Comparison of ENCODE assay signal across 21 cellular contexts in the genomic region with DNA sequence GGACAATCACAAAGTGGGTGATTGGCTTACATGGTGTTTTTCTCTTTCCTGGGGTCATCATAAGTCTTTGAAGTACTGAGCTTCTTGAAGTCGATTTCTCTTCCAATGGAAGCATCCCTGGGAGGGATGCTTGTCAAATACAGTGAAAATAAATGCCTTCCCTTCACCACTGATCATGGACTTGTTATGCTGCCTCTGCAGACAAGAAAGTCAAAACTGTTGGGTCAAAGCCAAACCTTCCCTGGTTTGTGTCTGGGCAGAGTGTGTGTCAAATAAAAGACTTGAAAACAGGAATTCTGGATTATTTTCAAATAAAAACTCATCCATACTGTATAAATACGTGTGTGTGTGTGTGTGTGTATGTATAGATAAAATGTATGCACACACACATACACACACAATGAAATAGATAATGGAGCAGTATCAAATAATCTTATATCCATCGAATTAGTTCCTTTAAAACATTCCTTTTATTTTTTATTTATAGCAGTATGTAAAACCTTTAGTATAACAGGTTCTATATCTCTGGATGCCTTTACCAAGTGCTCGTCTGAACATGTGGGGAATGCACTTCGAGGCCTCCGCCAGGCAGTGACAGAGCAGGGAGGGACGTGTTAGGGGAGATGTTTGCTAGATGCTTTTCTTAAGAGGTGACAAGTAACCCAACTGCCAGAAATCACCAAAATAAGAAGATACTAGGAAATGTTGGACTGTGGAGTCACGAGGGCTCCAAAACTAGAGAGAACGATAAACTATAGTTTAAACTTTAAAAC. TPM values are rescaled to one million over a fixed set of nuclear protein-coding genes. Genes with fewer than 3 reads are reported as not detected.
A peak's percentile ranks its signal among the peaks of the same experiment; 100 is the strongest.
DNase-seq lines count a peak whose midpoint lies in the region; ATAC-seq, FAIRE-seq and TF ChIP-seq lines count a peak whose summit lies in the region.
"Had no signal": no experiment of that assay in that cellular context is flagged by ENCODE, and none has a peak within 500 bp of the region (broad histone marks: within the 10 kb centered on the region; RNA-seq: fewer than 3 reads in every experiment).

No MANE protein-coding gene starts in this region.

- FAIRE-seq in D721Med (lab: Jason Lieb, UNC): no peak

- peaks cover 26 to 46% (median 37%) of the 10 kb centered on the region in 3 donors for H3K4me1 Mint-ChIP-seq in IgD-negative memory B cell
- H3K4me1 Mint-ChIP-seq in activated naive CD4-positive, alpha-beta T cell treated with anti-CD3 and anti-CD28 coated beads for 36 hours (ENCODE audit: low read depth): peaks cover 4% of the 10 kb centered on the region
- no peaks in the 10 kb centered on the region for H3K4me1 Mint-ChIP-seq in natural killer cell treated with Interleukin-12 subunit alpha and Interleukin-12 subunit beta and Interleukin-15 and Interleukin-18, amount 100 ng/mL, for 72 hours (ENCODE audit: low read depth in 2 of 2)
- H3K4me1 Mint-ChIP-seq: activated naive CD4-positive, alpha-beta T cell treated with anti-CD3 and anti-CD28 coated beads, Interleukin-2, amount 10 ng/mL, durations not matched to agents 7 days and 5 days; CD4-positive, alpha-beta memory T cell; immature natural killer cell had no signal

- peak overlapping the region; percentile 3 to 79 (median 46) for H3K4me3 Mint-ChIP-seq in IgD-negative memory B cell
- H3K4me3 Mint-ChIP-seq in activated naive CD4-positive, alpha-beta T cell treated with anti-CD3 and anti-CD28 coated beads for 36 hours: no peak overlapping the region
- H3K4me3 Mint-ChIP-seq in natural killer cell treated with Interleukin-12 subunit alpha and Interleukin-12 subunit beta and Interleukin-15 and Interleukin-18, amount 100 ng/mL, for 72 hours: no peak overlapping the region
- H3K4me3 Mint-ChIP-seq: activated naive CD4-positive, alpha-beta T cell treated with anti-CD3 and anti-CD28 coated beads, Interleukin-2, amount 10 ng/mL, durations not matched to agents 7 days and 5 days; CD4-positive, alpha-beta memory T cell; immature natural killer cell had no signal

- H3K9me3 Mint-ChIP-seq in IgD-negative memory B cell: peaks cover 0 to 1% (median 0%) of the 10 kb centered on the region in 3 donors
- no peaks in the 10 kb centered on the region for H3K9me3 Mint-ChIP-seq in activated naive CD4-positive, alpha-beta T cell treated with anti-CD3 and anti-CD28 coated beads for 36 hours
- no peaks in the 10 kb centered on the region for H3K9me3 Mint-ChIP-seq in natural killer cell treated with Interleukin-12 subunit alpha and Interleukin-12 subunit beta and Interleukin-15 and Interleukin-18, amount 100 ng/mL, for 72 hours
- H3K9me3 Mint-ChIP-seq: activated naive CD4-positive, alpha-beta T cell treated with anti-CD3 and anti-CD28 coated beads, Interleukin-2, amount 10 ng/mL, durations not matched to agents 7 days and 5 days; immature natural killer cell had no signal

- H3K4me3 ChIP-seq in AG04450 (ENCODE audit: low read depth, low read length) (no peak overlapping the region), astrocyte of the spinal cord (ENCODE audit: low read depth, low read length) (no peak overlapping the region)
- H3K4me3 ChIP-seq: lung, upper lobe of right lung had no signal

- in situ Hi-C loops in astrocyte of the spinal cord (cut with HindIII; ENCODE audit: low sequenced_read_pairs): no loop called here

- CTCF ChIA-PET in AG04450 (lab: Charles Lee): no interaction called here
- CTCF ChIA-PET in activated naive CD4-positive, alpha-beta T cell treated with anti-CD3 and anti-CD28 coated beads for 36 hours (lab: Charles Lee): no interaction called here

- intact Hi-C loops in activated naive CD4-positive, alpha-beta T cell treated with anti-CD3 and anti-CD28 coated beads for 36 hours (cut with micrococcal nuclease): no loop called here

- peak overlapping the region; percentile 47 to 96 (median 82) for H3K27ac Mint-ChIP-seq in IgD-negative memory B cell
- no peak overlapping the region for H3K27ac Mint-ChIP-seq in activated naive CD4-positive, alpha-beta T cell treated with anti-CD3 and anti-CD28 coated beads for 36 hours
- H3K27ac Mint-ChIP-seq in natural killer cell treated with Interleukin-12 subunit alpha and Interleukin-12 subunit beta and Interleukin-15 and Interleukin-18, amount 100 ng/mL, for 72 hours: no peak overlapping the region
- H3K27ac Mint-ChIP-seq: activated naive CD4-positive, alpha-beta T cell treated with anti-CD3 and anti-CD28 coated beads, Interleukin-2, amount 10 ng/mL, durations not matched to agents 7 days and 5 days; CD4-positive, alpha-beta memory T cell; immature natural killer cell had no signal

- H3K27me3 ChIP-seq in AG04450 (ENCODE audit: control insufficient read depth, insufficient read depth, low read length): no peaks in the 10 kb centered on the region
- H3K27me3 ChIP-seq: upper lobe of right lung had no signal

- DNase-seq in AG04450 (ENCODE audit: low read depth, low spot score): no peak
- peak; percentile 43 for DNase-seq in astrocyte of the spinal cord (ENCODE audit: low read depth, low spot score)
- DNase-seq in medulla oblongata (ENCODE audit: extremely low spot score): peak; percentile 12
- no peak for DNase-seq in DMS53 treated with DMSO at 0.1 percent for 48 hours (lab: John Stamatoyannopoulos, UW; ENCODE audit: unreplicated experiment)
- DNase-seq in activated naive CD4-positive, alpha-beta T cell treated with anti-CD3 and anti-CD28 coated beads for 36 hours: no peak
- DNase-seq in D721Med (ENCODE audit: insufficient read length, low spot score): no peak
- no peak for DNase-seq in natural killer cell treated with Interleukin-12 subunit alpha and Interleukin-12 subunit beta and Interleukin-15 and Interleukin-18, amount 100 ng/mL, for 72 hours (ENCODE audit: low spot score)
- DNase-seq: activated naive CD4-positive, alpha-beta T cell treated with anti-CD3 and anti-CD28 coated beads, Interleukin-2, amount 10 ng/mL, durations not matched to agents 7 days and 5 days; CD4-positive, alpha-beta memory T cell; head of caudate nucleus; immature natural killer cell; NCI-H1092 treated with DMSO at 0.1 percent for 48 hours; stimulated activated naive CD8-positive, alpha-beta T cell treated with anti-CD3 and anti-CD28 coated beads, Interleukin-15, Interleukin-2, amounts not matched to agents 100 U/mL and 50 U/mL, for 24 hours; upper lobe of right lung had no signal

- no peak for ATAC-seq in natural killer cell treated with Interleukin-12 subunit alpha and Interleukin-12 subunit beta and Interleukin-15 and Interleukin-18, amount 100 ng/mL, for 72 hours
- ATAC-seq: upper lobe of right lung had no signal

- no peaks in the 10 kb centered on the region for H3K27me3 Mint-ChIP-seq in IgD-negative memory B cell
- peaks cover 14% of the 10 kb centered on the region for H3K27me3 Mint-ChIP-seq in activated naive CD4-positive, alpha-beta T cell treated with anti-CD3 and anti-CD28 coated beads for 36 hours (ENCODE audit: low read depth)
- peaks cover 16 to 35% of the 10 kb centered on the region in 2 donors for H3K27me3 Mint-ChIP-seq in natural killer cell treated with Interleukin-12 subunit alpha and Interleukin-12 subunit beta and Interleukin-15 and Interleukin-18, amount 100 ng/mL, for 72 hours
- H3K27me3 Mint-ChIP-seq: activated naive CD4-positive, alpha-beta T cell treated with anti-CD3 and anti-CD28 coated beads, Interleukin-2, amount 10 ng/mL, durations not matched to agents 7 days and 5 days had no signal

- TF ChIP-seq CTCF in AG04450 (IDR thresholded peaks at IDR 0.05; ENCODE audit: low read depth, low read length) (no peak), astrocyte of the spinal cord (IDR thresholded peaks at IDR 0.05; ENCODE audit: low read depth, low read length) (no peak), D721Med (IDR thresholded peaks at IDR 0.05; ENCODE audit: insufficient read depth, missing control alignments) (no peak)

- H3K36me3 Mint-ChIP-seq in IgD-negative memory B cell: peaks cover 6% of the 10 kb centered on the region
- no peaks in the 10 kb centered on the region for H3K36me3 Mint-ChIP-seq in activated naive CD4-positive, alpha-beta T cell treated with anti-CD3 and anti-CD28 coated beads for 36 hours (ENCODE audit: low read depth)
- H3K36me3 Mint-ChIP-seq in natural killer cell treated with Interleukin-12 subunit alpha and Interleukin-12 subunit beta and Interleukin-15 and Interleukin-18, amount 100 ng/mL, for 72 hours: no peaks in the 10 kb centered on the region
- H3K36me3 Mint-ChIP-seq: activated naive CD4-positive, alpha-beta T cell treated with anti-CD3 and anti-CD28 coated beads, Interleukin-2, amount 10 ng/mL, durations not matched to agents 7 days and 5 days; CD4-positive, alpha-beta memory T cell; immature natural killer cell had no signal

- no peaks in the 10 kb centered on the region for H3K9me3 ChIP-seq in AG04450 (ENCODE audit: control insufficient read depth, insufficient read depth, low read length)
- H3K9me3 ChIP-seq: upper lobe of right lung had no signal

- peak overlapping the region; percentile 66 for H3K27ac ChIP-seq in AG04450 (ENCODE audit: low read depth, low read length)
- H3K27ac ChIP-seq: RWPE1, upper lobe of right lung had no signal

- POLR2A ChIA-PET in AG04450 (lab: Yijun Ruan, JAX): no interaction called here

RNA-seq across cellular contexts. Expression of gene WNT16, which starts 27.2 kb away (rescaled TPM):
- polyA plus RNA-seq in AG04450 (2011; rRNA removed) (0.89 and 1.4 TPM in 2 replicates), IgD-negative memory B cell (5.9 TPM)
- 2.7 and 4.9 TPM in 2 replicates for polyA minus RNA-seq in AG04450 (2011; rRNA and poly(A)+ RNA removed)
- total RNA-seq in activated naive CD4-positive, alpha-beta T cell treated with anti-CD3 and anti-CD28 coated beads for 36 hours: not detected
- total RNA-seq in natural killer cell treated with Interleukin-12 subunit alpha and Interleukin-12 subunit beta and Interleukin-15 and Interleukin-18, amount 100 ng/mL, for 72 hours: not detected
- total RNA-seq: A673; CD4-positive, alpha-beta memory T cell; dermis microvascular lymphatic vessel endothelial cell; G401; upper lobe of right lung had no signal
- polyA plus RNA-seq: CD4-positive, alpha-beta memory T cell; immature natural killer cell; neural cell had no signal

Comparison
In these comparisons a context has a peak if more than half of its experiments do, and no peak if none do; other contexts are left out.
1. DNase-seq: peak in astrocyte of the spinal cord (single experiment) and medulla oblongata (single experiment); none in AG04450 (single experiment), DMS53 treated with DMSO at 0.1 percent for 48 hours (single experiment), activated naive CD4-positive, alpha-beta T cell treated with anti-CD3 and anti-CD28 coated beads for 36 hours (single experiment), D721Med (single experiment) and natural killer cell treated with Interleukin-12 subunit alpha and Interleukin-12 subunit beta and Interleukin-15 and Interleukin-18, amount 100 ng/mL, for 72 hours (single experiment).
2. H3K27ac Mint-ChIP-seq: peak in IgD-negative memory B cell (3 of 3); none in activated naive CD4-positive, alpha-beta T cell treated with anti-CD3 and anti-CD28 coated beads for 36 hours (single experiment) and natural killer cell treated with Interleukin-12 subunit alpha and Interleukin-12 subunit beta and Interleukin-15 and Interleukin-18, amount 100 ng/mL, for 72 hours (0 of 2).
3. H3K4me3 Mint-ChIP-seq: peak in IgD-negative memory B cell (4 of 4); none in activated naive CD4-positive, alpha-beta T cell treated with anti-CD3 and anti-CD28 coated beads for 36 hours (single experiment) and natural killer cell treated with Interleukin-12 subunit alpha and Interleukin-12 subunit beta and Interleukin-15 and Interleukin-18, amount 100 ng/mL, for 72 hours (single experiment).